Comparison of ENCODE assay signal across 11 cellular contexts in genomic region chr12:95674631-95675030, GRCh38.
DNase-seq lines count a peak whose midpoint lies in the region; ATAC-seq, FAIRE-seq and TF ChIP-seq lines count a peak whose summit lies in the region.
"Had no signal": no experiment of that assay in that cellular context is flagged by ENCODE, and none has a peak within 500 bp of the region (broad histone marks: within the 10 kb centered on the region; RNA-seq: fewer than 3 reads in every experiment).

No MANE protein-coding gene starts in this region.

- peaks cover 0 to 15% of the 10 kb centered on the region in 2 donors for H3K4me1 ChIP-seq in right atrium auricular region
- H3K4me1 ChIP-seq in foreskin keratinocyte = no peaks in the 10 kb centered on the region

- H3K27me3 Mint-ChIP-seq in natural killer cell treated with Interleukin-12 subunit alpha and Interleukin-12 subunit beta and Interleukin-15 and Interleukin-18, amount 100 ng/mL, for 72 hours = peaks cover 14 to 16% of the 10 kb centered on the region in 2 donors
- H3K27me3 Mint-ChIP-seq: activated CD4-positive, alpha-beta T cell treated with anti-CD3 and anti-CD28 coated beads for 36 hours had no signal

- no peaks in the 10 kb centered on the region for H3K9me3 ChIP-seq in right atrium auricular region
- H3K9me3 ChIP-seq: ascending aorta had no signal

- H3K9me3 Mint-ChIP-seq in natural killer cell treated with Interleukin-12 subunit alpha and Interleukin-12 subunit beta and Interleukin-15 and Interleukin-18, amount 100 ng/mL, for 72 hours = no peaks in the 10 kb centered on the region

- TF ChIP-seq CTCF in right atrium auricular region (IDR thresholded peaks at IDR 0.05) = no peak
- no peak for TF ChIP-seq CTCF in foreskin keratinocyte (conservative IDR thresholded peaks at IDR 0.05)

- H3K36me3 ChIP-seq in right atrium auricular region = no peaks in the 10 kb centered on the region
- H3K36me3 ChIP-seq: ascending aorta had no signal

- H3K27me3 ChIP-seq in right atrium auricular region (no peaks in the 10 kb centered on the region), foreskin keratinocyte (no peaks in the 10 kb centered on the region)
- H3K27me3 ChIP-seq: ascending aorta had no signal

- H3K36me3 Mint-ChIP-seq in natural killer cell treated with Interleukin-12 subunit alpha and Interleukin-12 subunit beta and Interleukin-15 and Interleukin-18, amount 100 ng/mL, for 72 hours = no peaks in the 10 kb centered on the region

- intact Hi-C loops in Right ventricle myocardium inferior (cut with DNase I) = no loop called here

- ATAC-seq in Right ventricle myocardium inferior = peak; percentile 58
- no peak for ATAC-seq in foreskin keratinocyte
- no peak for ATAC-seq in natural killer cell treated with Interleukin-12 subunit alpha and Interleukin-12 subunit beta and Interleukin-15 and Interleukin-18, amount 100 ng/mL, for 72 hours
- ATAC-seq in HG03159 (IDR thresholded peaks at IDR 0.05; ENCODE audit: unreplicated experiment) = no peak
- ATAC-seq: activated CD4-positive, alpha-beta T cell treated with anti-CD3 and anti-CD28 coated beads for 36 hours had no signal

- no peak for FAIRE-seq in urothelium cell line (lab: Jason Lieb, UNC)

- H3K4me3 Mint-ChIP-seq in natural killer cell treated with Interleukin-12 subunit alpha and Interleukin-12 subunit beta and Interleukin-15 and Interleukin-18, amount 100 ng/mL, for 72 hours = no peak overlapping the region
- H3K4me3 Mint-ChIP-seq: activated CD4-positive, alpha-beta T cell treated with anti-CD3 and anti-CD28 coated beads for 36 hours had no signal

- no peak overlapping the region for H3K4me3 ChIP-seq in right atrium auricular region
- H3K4me3 ChIP-seq: ascending aorta had no signal

- no peaks in the 10 kb centered on the region for H3K4me1 Mint-ChIP-seq in natural killer cell treated with Interleukin-12 subunit alpha and Interleukin-12 subunit beta and Interleukin-15 and Interleukin-18, amount 100 ng/mL, for 72 hours (ENCODE audit: low read depth in 2 of 2)
- H3K4me1 Mint-ChIP-seq: activated CD4-positive, alpha-beta T cell treated with anti-CD3 and anti-CD28 coated beads for 36 hours had no signal

- DNase-seq in Right ventricle myocardium inferior (ENCODE audit: missing footprints) = no peak
- no peak for DNase-seq in right atrium auricular region (ENCODE audit: low spot score)
- peak; percentile 86 for DNase-seq in NCI-H524 treated with DMSO at 0.1 percent for 48 hours (lab: John Stamatoyannopoulos, UW)
- peak; percentile 36 for DNase-seq in fibroblast of peridontal ligament (ENCODE audit: extremely low read depth)
- peak; percentile 7 for DNase-seq in urothelium cell line (ENCODE audit: low spot score)
- DNase-seq in foreskin keratinocyte = no peak
- DNase-seq in natural killer cell treated with Interleukin-12 subunit alpha and Interleukin-12 subunit beta and Interleukin-15 and Interleukin-18, amount 100 ng/mL, for 72 hours (ENCODE audit: low spot score) = no peak
- DNase-seq: 8988T; activated CD4-positive, alpha-beta T cell treated with anti-CD3 and anti-CD28 coated beads for 36 hours had no signal

- no peak overlapping the region for H3K27ac Mint-ChIP-seq in natural killer cell treated with Interleukin-12 subunit alpha and Interleukin-12 subunit beta and Interleukin-15 and Interleukin-18, amount 100 ng/mL, for 72 hours
- H3K27ac Mint-ChIP-seq: activated CD4-positive, alpha-beta T cell treated with anti-CD3 and anti-CD28 coated beads for 36 hours had no signal

- H3K27ac ChIP-seq in right atrium auricular region (no peak overlapping the region), foreskin keratinocyte (no peak overlapping the region)
- H3K27ac ChIP-seq: ascending aorta had no signal

Comparison
In these comparisons a context has a peak if more than half of its experiments do, and no peak if none do; other contexts are left out.
1. DNase-seq: peak in NCI-H524 treated with DMSO at 0.1 percent for 48 hours (single experiment), fibroblast of peridontal ligament (single experiment) and urothelium cell line (single experiment); none in Right ventricle myocardium inferior (single experiment), right atrium auricular region (single experiment), foreskin keratinocyte (0 of 2) and natural killer cell treated with Interleukin-12 subunit alpha and Interleukin-12 subunit beta and Interleukin-15 and Interleukin-18, amount 100 ng/mL, for 72 hours (single experiment).